13 cellular contexts compared by ENCODE assay signal in genomic region chr15:92068121-92068520, GRCh38.
DNase-seq lines count a peak whose midpoint lies in the region; ATAC-seq and TF ChIP-seq lines count a peak whose summit lies in the region.
"Had no signal": no experiment of that assay in that cellular context is flagged by ENCODE, and none has a peak within 500 bp of the region (broad histone marks: within the 10 kb centered on the region; RNA-seq: fewer than 3 reads in every experiment).

No MANE protein-coding gene starts in this region.

- peak overlapping the region; percentile 39 for H3K4me2 ChIP-seq in BLaER1

- DNase-seq in SKM-1 treated with dmso at 0.1 percent for 144 hours (lab: John Stamatoyannopoulos, UW; ENCODE audit: unreplicated experiment) (peak; percentile 42), erythroblast (lab: John Stamatoyannopoulos, UW) (no peak), HCEC 1CT (no peak), heart left ventricle (no peak), Peyer's patch (no peak)
- DNase-seq: naive B cell, small intestine, WERI-Rb-1 had no signal

- ATAC-seq in GM19372 (IDR thresholded peaks at IDR 0.05; ENCODE audit: low read depth, unreplicated experiment), result peak; percentile 59
- ATAC-seq in HG03175 (IDR thresholded peaks at IDR 0.05; ENCODE audit: unreplicated experiment), result peak; percentile 58
- ATAC-seq in heart left ventricle, result no peak

- intact Hi-C loops in heart left ventricle (cut with DNase I), result no loop called here

- H3K9me3 ChIP-seq in BLaER1 (no peaks in the 10 kb centered on the region), heart left ventricle (peaks cover 0 to 7% (median 0%) of the 10 kb centered on the region in 12 donors), Peyer's patch (no peaks in the 10 kb centered on the region)
- H3K9me3 ChIP-seq: breast epithelium had no signal

- WGBS in heart left ventricle, 4 donors, result 70 to 85% (median 79%) methylated on average over 7 of the region's 7 CpGs

- no peaks in the 10 kb centered on the region for H4K20me1 ChIP-seq in BLaER1

- no peak overlapping the region for H3K9ac ChIP-seq in BLaER1

- TF ChIP-seq POLR2A in erythroblast (IDR thresholded peaks at IDR 0.05; ENCODE audit: low read length) (no peak), heart left ventricle (IDR thresholded peaks at IDR 0.05) (no peak), Peyer's patch (IDR thresholded peaks at IDR 0.05) (no peak)

- H3K36me3 ChIP-seq in BLaER1 (no peaks in the 10 kb centered on the region), heart left ventricle (no peaks in the 10 kb centered on the region), Peyer's patch (no peaks in the 10 kb centered on the region)
- H3K36me3 ChIP-seq: breast epithelium, WERI-Rb-1 had no signal

- H3K27me3 ChIP-seq in BLaER1 (no peaks in the 10 kb centered on the region), heart left ventricle (no peaks in the 10 kb centered on the region), Peyer's patch (no peaks in the 10 kb centered on the region)
- H3K27me3 ChIP-seq: breast epithelium had no signal

- no peak for TF ChIP-seq CTCF in heart left ventricle (IDR thresholded peaks at IDR 0.05)
- no peak for TF ChIP-seq CTCF in Peyer's patch (IDR thresholded peaks at IDR 0.05)

- no peak overlapping the region for H3K4me3 ChIP-seq in BLaER1
- H3K4me3 ChIP-seq in heart left ventricle, result no peak overlapping the region
- H3K4me3 ChIP-seq in Peyer's patch, result no peak overlapping the region
- H3K4me3 ChIP-seq: breast epithelium had no signal

- H3K4me1 ChIP-seq in BLaER1, result peaks cover 43% of the 10 kb centered on the region
- H3K4me1 ChIP-seq in heart left ventricle, result peaks cover 0 to 63% (median 38%) of the 10 kb centered on the region in 12 donors
- H3K4me1 ChIP-seq in Peyer's patch, result peaks cover 0 to 12% (median 0%) of the 10 kb centered on the region in 4 donors
- H3K4me1 ChIP-seq: breast epithelium had no signal

- no peak overlapping the region for H3K27ac ChIP-seq in BLaER1
- H3K27ac ChIP-seq in heart left ventricle, result peak overlapping the region in 2 of 12 donors; percentile 1 to 25
- H3K27ac ChIP-seq in Peyer's patch, result no peak overlapping the region
- H3K27ac ChIP-seq: breast epithelium, epithelial cell of prostate, WERI-Rb-1 had no signal

Comparison
In these comparisons a context has a peak if more than half of its experiments do, and no peak if none do; other contexts are left out.
1. ATAC-seq: peak in GM19372 (single experiment) and HG03175 (single experiment); none in heart left ventricle (0 of 4).